19 cellular contexts compared by ENCODE assay signal in genomic region chr17:71900830-71901229, GRCh38.
A peak's percentile ranks its signal among the peaks of the same experiment; 100 is the strongest.
DNase-seq lines count a peak whose midpoint lies in the region; ATAC-seq and TF ChIP-seq lines count a peak whose summit lies in the region.
"Had no signal": no experiment of that assay in that cellular context is flagged by ENCODE, and none has a peak within 500 bp of the region (broad histone marks: within the 10 kb centered on the region; RNA-seq: fewer than 3 reads in every experiment).

No MANE protein-coding gene starts in this region.

- in situ Hi-C loops in astrocyte of the spinal cord (cut with HindIII; ENCODE audit: low sequenced_read_pairs): no loop called here

- H3K27me3 Mint-ChIP-seq in Calu3 (ENCODE audit: unreplicated experiment): no peaks in the 10 kb centered on the region
- H3K27me3 Mint-ChIP-seq: CD4-positive, alpha-beta T cell had no signal

- H3K9me3 Mint-ChIP-seq in Calu3 (ENCODE audit: low read depth, unreplicated experiment): peaks cover 6% of the 10 kb centered on the region

- TF ChIP-seq CTCF in astrocyte of the spinal cord (IDR thresholded peaks at IDR 0.05; ENCODE audit: low read depth, low read length) (no peak), kidney epithelial cell (IDR thresholded peaks at IDR 0.05; ENCODE audit: insufficient read depth, low read length, poor library complexity, severe bottlenecking) (no peak), Calu3 (IDR thresholded peaks at IDR 0.05; ENCODE audit: unreplicated experiment) (no peak)

- no peak overlapping the region for H3K27ac Mint-ChIP-seq in Calu3 (ENCODE audit: unreplicated experiment)
- H3K27ac Mint-ChIP-seq: activated CD8-positive, alpha-beta T cell treated with anti-CD3 and anti-CD28 coated beads, Interleukin-2, amount 10 ng/mL, durations not matched to agents 7 days and 5 days; CD4-positive, alpha-beta T cell had no signal

- no peak overlapping the region for H3K4me3 Mint-ChIP-seq in Calu3 (ENCODE audit: low read depth, unreplicated experiment)
- H3K4me3 Mint-ChIP-seq: activated CD8-positive, alpha-beta T cell treated with anti-CD3 and anti-CD28 coated beads, Interleukin-2, amount 10 ng/mL, durations not matched to agents 7 days and 5 days; CD4-positive, alpha-beta T cell had no signal

- H3K4me3 ChIP-seq in astrocyte of the spinal cord (ENCODE audit: low read depth, low read length) (no peak overlapping the region), kidney epithelial cell (ENCODE audit: low read depth, low read length) (no peak overlapping the region)
- H3K4me3 ChIP-seq: esophagus muscularis mucosa, left lung had no signal

- H3K36me3 ChIP-seq in kidney epithelial cell (ENCODE audit: control insufficient read depth, insufficient read depth, low read length): no peaks in the 10 kb centered on the region
- H3K36me3 ChIP-seq: esophagus muscularis mucosa, left lung had no signal

- BruUV-seq in Calu3 (replicated peaks; lab: Mats Ljungman, UMichigan): no TSS peak

- H3K4me1 Mint-ChIP-seq in Calu3 (ENCODE audit: low read depth, unreplicated experiment): no peaks in the 10 kb centered on the region

- no peaks in the 10 kb centered on the region for H3K27me3 ChIP-seq in kidney epithelial cell (ENCODE audit: control insufficient read depth, insufficient read depth, low read length)
- H3K27me3 ChIP-seq: esophagus muscularis mucosa, left lung had no signal

- ATAC-seq in HG02610 (IDR thresholded peaks at IDR 0.05; ENCODE audit: unreplicated experiment): no peak
- no peak for ATAC-seq in GM19463 (IDR thresholded peaks at IDR 0.05; ENCODE audit: unreplicated experiment)
- ATAC-seq: activated CD8-positive, alpha-beta T cell treated with anti-CD3 and anti-CD28 coated beads, Interleukin-2, amount 10 ng/mL, durations not matched to agents 7 days and 5 days; left lung had no signal

- intact Hi-C loops in cardiac septum (cut with DNase I): loop anchor here (5.0 kb wide), 1 partner anchor 81 kb away; no protein-coding TSS in a partner anchor
- intact Hi-C loops in Calu3 (cut with micrococcal nuclease; ENCODE audit: unreplicated experiment): no loop called here

- no peaks in the 10 kb centered on the region for H3K36me3 Mint-ChIP-seq in Calu3 (ENCODE audit: insufficient read depth, unreplicated experiment)

- DNase-seq in Daoy (ENCODE audit: low read depth): peak; percentile 78
- DNase-seq in LoVo (ENCODE audit: low spot score): peak; percentile 33
- peak; percentile 62 for DNase-seq in astrocyte of the spinal cord (ENCODE audit: low read depth, low spot score)
- peak; percentile 77 for DNase-seq in kidney epithelial cell (ENCODE audit: low read depth)
- no peak for DNase-seq in cardiac septum (ENCODE audit: low spot score)
- no peak for DNase-seq in Calu3
- DNase-seq: activated CD8-positive, alpha-beta T cell treated with anti-CD3 and anti-CD28 coated beads, Interleukin-2, amount 10 ng/mL, durations not matched to agents 7 days and 5 days; amniotic stem cell; CD4-positive, alpha-beta T cell; cortex of kidney; left lung; NCI-H187; NCI-H524 treated with DMSO at 0.1 percent for 48 hours; stimulated activated CD4-positive, alpha-beta T cell treated with anti-CD3 and anti-CD28 coated beads, Interleukin-12 subunit alpha, Interleukin-12 subunit beta, amount 100 ng/mL, for 4 hours; stimulated activated naive CD4-positive, alpha-beta T cell; trophoblast cell had no signal

- CTCF ChIA-PET in Calu3 (lab: Charles Lee): no interaction called here

Comparison
In these comparisons a context has a peak if more than half of its experiments do, and no peak if none do; other contexts are left out.
1. DNase-seq: peak in Daoy (single experiment), LoVo (single experiment), astrocyte of the spinal cord (single experiment) and kidney epithelial cell (single experiment); none in cardiac septum (single experiment) and Calu3 (single experiment).